22 cellular contexts compared by ENCODE assay signal in genomic region chr4:124389591-124389990, GRCh38.
DNase-seq lines count a peak whose midpoint lies in the region; ATAC-seq, FAIRE-seq and TF ChIP-seq lines count a peak whose summit lies in the region.
"Had no signal": no experiment of that assay in that cellular context is flagged by ENCODE, and none has a peak within 500 bp of the region (broad histone marks: within the 10 kb centered on the region; RNA-seq: fewer than 3 reads in every experiment).

No MANE protein-coding gene starts in this region.

- ATAC-seq in PC-3 (peak; percentile 62), foreskin keratinocyte (no peak)

- peak; percentile 21 for DNase-seq in PC-3
- DNase-seq in bronchial epithelial cell (ENCODE audit: low read depth) = peak; percentile 84
- DNase-seq in foreskin keratinocyte = peak; percentile 21 to 41
- no peak for DNase-seq in GM10266 (ENCODE audit: extremely low spot score)
- DNase-seq in NCI-H2196 treated with DMSO at 0.1 percent for 48 hours (lab: John Stamatoyannopoulos, UW; ENCODE audit: unreplicated experiment) = no peak
- DNase-seq in activated effector memory CD4-positive, alpha-beta T cell treated with Interleukin-2 at 50 U/mL for 16 hours = no peak
- DNase-seq in COLO829 (ENCODE audit: low spot score) = no peak
- DNase-seq: ACHN; AML-193; Calu3; CD4-positive, alpha-beta T cell; DMS53; H9; Karpas-422; MM.1S; NCI-H1105; NCI-H1694; NCI-H2107; NCI-H446; NCI-H82; PC-9 had no signal

- no peak for TF ChIP-seq CTCF in PC-3 (conservative IDR thresholded peaks at IDR 0.05; ENCODE audit: low read depth, low read length)
- no peak for TF ChIP-seq CTCF in bronchial epithelial cell (IDR thresholded peaks at IDR 0.05; ENCODE audit: insufficient read depth, low read length, severe bottlenecking)
- TF ChIP-seq CTCF in foreskin keratinocyte (conservative IDR thresholded peaks at IDR 0.05) = no peak
- no peak for TF ChIP-seq CTCF in GM10266 (IDR thresholded peaks at IDR 0.05; ENCODE audit: control insufficient read depth, insufficient read depth, low read depth, missing control alignments)

- H3F3A ChIP-seq in PC-3 (ENCODE audit: low read length, unreplicated experiment) = no peaks in the 10 kb centered on the region

- H3K27me3 ChIP-seq in BLaER1 (no peaks in the 10 kb centered on the region), PC-3 (ENCODE audit: low read length) (no peaks in the 10 kb centered on the region), bronchial epithelial cell (ENCODE audit: control insufficient read depth, insufficient read depth, low read length) (no peaks in the 10 kb centered on the region), foreskin keratinocyte (no peaks in the 10 kb centered on the region)

- H3K9ac ChIP-seq in BLaER1 (no peak overlapping the region), PC-3 (ENCODE audit: low read length) (no peak overlapping the region)

- no peaks in the 10 kb centered on the region for H3K79me2 ChIP-seq in PC-3 (ENCODE audit: low read length)

- H3K4me1 ChIP-seq in BLaER1 = peaks cover 31% of the 10 kb centered on the region
- peaks cover 6% of the 10 kb centered on the region; the same call in 1 of the 2 replicates for H3K4me1 ChIP-seq in PC-3 (ENCODE audit: insufficient read depth, low read length)
- H3K4me1 ChIP-seq in foreskin keratinocyte = no peaks in the 10 kb centered on the region

- BruUV-seq in PC-3 (replicated peaks; lab: Mats Ljungman, UMichigan) = no TSS peak

- H3K9me3 ChIP-seq in BLaER1 (no peaks in the 10 kb centered on the region), PC-3 (ENCODE audit: low read length) (no peaks in the 10 kb centered on the region)

- H3K27ac ChIP-seq in BLaER1 (no peak overlapping the region), PC-3 (ENCODE audit: low read length) (no peak overlapping the region), foreskin keratinocyte (no peak overlapping the region)
- H3K27ac ChIP-seq: PC-9 had no signal

- H4K20me1 ChIP-seq in BLaER1 = no peaks in the 10 kb centered on the region
- H4K20me1 ChIP-seq in PC-3 (ENCODE audit: low read length) = no peaks in the 10 kb centered on the region

- no peak for FAIRE-seq in bronchial epithelial cell (lab: Jason Lieb, UNC)

- CTCF ChIA-PET in PC-3 (lab: Charles Lee) = no interaction called here

- H3K9me2 ChIP-seq in PC-3 (replicated peaks; ENCODE audit: low read length) = no peaks in the 10 kb centered on the region

- H3K4me3 ChIP-seq in BLaER1 (no peak overlapping the region), PC-3 (ENCODE audit: low read length) (no peak overlapping the region), bronchial epithelial cell (ENCODE audit: low read depth, low read length) (no peak overlapping the region)
- H3K4me3 ChIP-seq: PC-9 had no signal

- no peak overlapping the region for H2AFZ ChIP-seq in PC-3 (ENCODE audit: low read length)
- H2AFZ ChIP-seq: PC-9 had no signal

- H3K36me3 ChIP-seq in BLaER1 (no peaks in the 10 kb centered on the region), PC-3 (ENCODE audit: low read depth, low read length) (no peaks in the 10 kb centered on the region), bronchial epithelial cell (ENCODE audit: control insufficient read depth, insufficient read depth, low read length) (no peaks in the 10 kb centered on the region)

- peak overlapping the region; percentile 31 for H3K4me2 ChIP-seq in BLaER1
- no peak overlapping the region; the same call in 1 of the 2 replicates for H3K4me2 ChIP-seq in PC-3 (ENCODE audit: low read length)
- H3K4me2 ChIP-seq: PC-9 had no signal

- POLR2A ChIA-PET in PC-3 (lab: Charles Lee; ENCODE audit: unreplicated experiment) = no interaction called here

- intact Hi-C loops in PC-3 (cut with micrococcal nuclease) = no loop called here

Comparison
In these comparisons a context has a peak if more than half of its experiments do, and no peak if none do; other contexts are left out.
1. DNase-seq: peak in PC-3 (single experiment), bronchial epithelial cell (single experiment) and foreskin keratinocyte (2 of 2); none in GM10266 (single experiment), NCI-H2196 treated with DMSO at 0.1 percent for 48 hours (single experiment), activated effector memory CD4-positive, alpha-beta T cell treated with Interleukin-2 at 50 U/mL for 16 hours (single experiment) and COLO829 (single experiment).